Comparison of ENCODE assay signal across 8 cellular contexts in genomic region chr7:21507627-21508343, GRCh38. TPM values are rescaled to one million over a fixed set of nuclear protein-coding genes. Genes with fewer than 3 reads are reported as not detected.
A peak's percentile ranks its signal among the peaks of the same experiment; 100 is the strongest.
DNase-seq lines count a peak whose midpoint lies in the region; FAIRE-seq and TF ChIP-seq lines count a peak whose summit lies in the region.

No MANE protein-coding gene starts in this region.

- dilution Hi-C loops in endothelial cell of umbilical vein (cut with MboI; ENCODE audit: extremely low pct_ligation_motif_present, low sequenced_read_pairs): no loop called here

- no peaks in the 10 kb centered on the region for H3K36me3 ChIP-seq in BJ (ENCODE audit: control insufficient read depth, insufficient read depth, low read length)
- no peaks in the 10 kb centered on the region for H3K36me3 ChIP-seq in endothelial cell of umbilical vein (ENCODE audit: control insufficient read depth in 2 of 2, extremely low read depth in 1 of 2, insufficient read depth in 2 of 2, low read length in 2 of 2)

- H3K9ac ChIP-seq in endothelial cell of umbilical vein (replicated peaks; ENCODE audit: extremely low read depth, insufficient read depth, low read length): no peak overlapping the region

- POLR2A ChIA-PET in BJ (lab: Charles Lee) (no interaction called here), RWPE1 (lab: Yijun Ruan, JAX; ENCODE audit: low non-redundant PET) (no interaction called here), endothelial cell of umbilical vein (lab: Charles Lee) (no interaction called here)

- no peaks in the 10 kb centered on the region for H3K4me1 ChIP-seq in endothelial cell of umbilical vein (ENCODE audit: control insufficient read depth, extremely low read depth, insufficient read depth, low read length)

- H3K79me2 ChIP-seq in endothelial cell of umbilical vein (ENCODE audit: control insufficient read depth, insufficient read depth, low read length): no peaks in the 10 kb centered on the region

- peak; percentile 57 for FAIRE-seq in GM18507 (lab: Jason Lieb, UNC)
- FAIRE-seq in endothelial cell of umbilical vein (lab: Jason Lieb, UNC): peak; percentile 74

- H3K4me3 ChIP-seq in BJ (ENCODE audit: low read depth, low read length) (no peak overlapping the region), endothelial cell of umbilical vein (replicated peaks in 1 of 3; ENCODE audit: insufficient read depth in 1 of 3, low read depth in 1 of 3, low read length in 3 of 3) (no peak overlapping the region)

- H3K9me3 ChIP-seq in endothelial cell of umbilical vein (replicated peaks; ENCODE audit: control insufficient read depth, insufficient read depth, low read length): no peaks in the 10 kb centered on the region

- H3K4me2 ChIP-seq in endothelial cell of umbilical vein (ENCODE audit: insufficient read depth, low read length): no peak overlapping the region

- no peak for DNase-seq in BJ (ENCODE audit: low read depth)
- DNase-seq in GM18507 (ENCODE audit: extremely low spot score, insufficient read length, low read depth): no peak
- no peak for DNase-seq in RWPE1 (ENCODE audit: low spot score)
- DNase-seq in endothelial cell of umbilical vein (ENCODE audit: low read depth, low spot score): peak; percentile 52
- DNase-seq in myocyte (ENCODE audit: low read depth): peak; percentile 59
- no peak for DNase-seq in GOT3 (lab: John Stamatoyannopoulos, UW)
- DNase-seq in NCI-H128 (lab: John Stamatoyannopoulos, UW; ENCODE audit: unreplicated experiment): no peak
- DNase-seq in NCI-H2107 (lab: John Stamatoyannopoulos, UW): no peak

- no TSS peak for BruUV-seq in endothelial cell of umbilical vein (replicated peaks; lab: Mats Ljungman, UMichigan)

- no peaks in the 10 kb centered on the region for H4K20me1 ChIP-seq in endothelial cell of umbilical vein (replicated peaks; ENCODE audit: control insufficient read depth, extremely low read depth, insufficient read depth, low read length)

- no peak overlapping the region for H2AFZ ChIP-seq in endothelial cell of umbilical vein (ENCODE audit: low read depth, low read length)

- TF ChIP-seq CTCF in BJ (IDR thresholded peaks at IDR 0.05; ENCODE audit: insufficient read depth, low read depth, low read length) (peak; percentile 78), RWPE1 (conservative IDR thresholded peaks at IDR 0.05; ENCODE audit: low read depth) (peak; percentile 34), endothelial cell of umbilical vein (IDR thresholded peaks at IDR 0.05; ENCODE audit: extremely low read depth in 1 of 2, insufficient read depth in 1 of 2, low read depth in 1 of 2, low read length in 2 of 2) (peak; percentile 76)

- intact Hi-C loops in endothelial cell of umbilical vein (cut with micrococcal nuclease): loop anchor here (1.0 to 2.0 kb wide), 8 partner anchors 80 to 729 kb away; no protein-coding TSS in a partner anchor

- H3K27ac ChIP-seq in RWPE1 (no peak overlapping the region), endothelial cell of umbilical vein (ENCODE audit: insufficient read depth, low read depth, low read length) (no peak overlapping the region)

- H3K27me3 ChIP-seq in BJ (ENCODE audit: control insufficient read depth, insufficient read depth, low read length) (no peaks in the 10 kb centered on the region), endothelial cell of umbilical vein (ENCODE audit: control insufficient read depth in 2 of 2, insufficient read depth in 2 of 2, low read length in 2 of 2) (no peaks in the 10 kb centered on the region)

- CTCF ChIA-PET in BJ (lab: Yijun Ruan, JAX) (interaction anchor here (0.6 to 2.0 kb wide), 17 partner anchors 9 to 731 kb away, joined by 3 to 10 read pairs (median 4); no protein-coding TSS in a partner anchor), RWPE1 (lab: Yijun Ruan, JAX) (interaction anchor here (0.5 to 0.6 kb wide), 2 partner anchors 53 to 307 kb away, joined by 3 read pairs; no protein-coding TSS in a partner anchor), endothelial cell of umbilical vein (lab: Charles Lee) (interaction anchor here (0.6 to 2.5 kb wide), 19 partner anchors 9 to 1759 kb away, joined by 3 to 42 read pairs (median 4); no protein-coding TSS in a partner anchor)

- TF ChIP-seq POLR2A in endothelial cell of umbilical vein (IDR thresholded peaks at IDR 0.05; ENCODE audit: low read depth, low read length): no peak

- no peaks in the 10 kb centered on the region for H3K9me1 ChIP-seq in endothelial cell of umbilical vein (replicated peaks; ENCODE audit: control insufficient read depth, extremely low read depth, insufficient read depth, low read length)

TF ChIP-seq in endothelial cell of umbilical vein, 7 proteins besides CTCF, POLR2A, EP300 and RAD21:
- TF ChIP-seq POLR2AphosphoS5 (IDR thresholded peaks at IDR 0.05; ENCODE audit: insufficient read depth, low read depth, low read length): no peak
- TF ChIP-seq FOS (IDR thresholded peaks at IDR 0.05; ENCODE audit: borderline replicate concordance, insufficient read depth, low read length): no peak
- TF ChIP-seq MAX (IDR thresholded peaks at IDR 0.05; ENCODE audit: insufficient read depth, insufficient read length): no peak
- no peak for TF ChIP-seq MYC (IDR thresholded peaks at IDR 0.05; ENCODE audit: low read depth, low read length)
- no peak for TF ChIP-seq EZH2 (IDR thresholded peaks at IDR 0.05; ENCODE audit: borderline replicate concordance, low read depth, low read length, severe bottlenecking)
- no peak for TF ChIP-seq JUN (IDR thresholded peaks at IDR 0.05; ENCODE audit: borderline replicate concordance, insufficient read depth, insufficient read length, low read depth)
- TF ChIP-seq GATA2 (IDR thresholded peaks at IDR 0.05; ENCODE audit: insufficient read depth, insufficient read length, low read depth, low read length): no peak

RNA-seq across cellular contexts. Expression of gene DNAH11, which starts 35.1 kb away (rescaled TPM):
- polyA plus RNA-seq in BJ (2011; rRNA removed) (0.59 and 0.87 TPM in 2 replicates), endothelial cell of umbilical vein (0.22 and 0.91 TPM in 2 replicates)
- 1.1 and 1.6 TPM in 2 replicates for polyA minus RNA-seq in BJ (2011; rRNA and poly(A)+ RNA removed)
- total RNA-seq in endothelial cell of umbilical vein (0.69 and 2.0 TPM in 2 replicates), myocyte (0.05 and 0.13 TPM in 2 replicates)
- 0.62 and 0.69 TPM in 2 replicates for polyA plus RNA-seq in endothelial cell of umbilical vein (2011; cell fraction: cytosol; rRNA removed)
- 4.8 TPM in 2 replicates for polyA plus RNA-seq in endothelial cell of umbilical vein (2011; cell fraction: nucleus; rRNA removed)
- polyA plus RNA-seq in endothelial cell of umbilical vein (2012): 1.6 and 4.0 TPM in 2 replicates
- 0.49 and 1.2 TPM in 2 replicates for polyA minus RNA-seq in endothelial cell of umbilical vein
- polyA minus RNA-seq in endothelial cell of umbilical vein (2011; cell fraction: cytosol; rRNA and poly(A)+ RNA removed): not detected
- polyA minus RNA-seq in endothelial cell of umbilical vein (2011; cell fraction: nucleus; rRNA and poly(A)+ RNA removed): 2.3 TPM in 2 replicates
- 0.09 TPM for polyA plus RNA-seq in myocyte (2012)

Comparison
In these comparisons a context has a peak if more than half of its experiments do, and no peak if none do; other contexts are left out.
1. DNase-seq: peak in endothelial cell of umbilical vein (single experiment) and myocyte (single experiment); none in BJ (single experiment), GM18507 (single experiment), RWPE1 (single experiment), GOT3 (single experiment), NCI-H128 (single experiment) and NCI-H2107 (single experiment).
2. Peak in every context shown above with its lines, with median percentiles within 50 percentile points of each other: CTCF ChIP-seq.